Comparison of ENCODE assay signal across 10 cellular contexts in the genomic region with DNA sequence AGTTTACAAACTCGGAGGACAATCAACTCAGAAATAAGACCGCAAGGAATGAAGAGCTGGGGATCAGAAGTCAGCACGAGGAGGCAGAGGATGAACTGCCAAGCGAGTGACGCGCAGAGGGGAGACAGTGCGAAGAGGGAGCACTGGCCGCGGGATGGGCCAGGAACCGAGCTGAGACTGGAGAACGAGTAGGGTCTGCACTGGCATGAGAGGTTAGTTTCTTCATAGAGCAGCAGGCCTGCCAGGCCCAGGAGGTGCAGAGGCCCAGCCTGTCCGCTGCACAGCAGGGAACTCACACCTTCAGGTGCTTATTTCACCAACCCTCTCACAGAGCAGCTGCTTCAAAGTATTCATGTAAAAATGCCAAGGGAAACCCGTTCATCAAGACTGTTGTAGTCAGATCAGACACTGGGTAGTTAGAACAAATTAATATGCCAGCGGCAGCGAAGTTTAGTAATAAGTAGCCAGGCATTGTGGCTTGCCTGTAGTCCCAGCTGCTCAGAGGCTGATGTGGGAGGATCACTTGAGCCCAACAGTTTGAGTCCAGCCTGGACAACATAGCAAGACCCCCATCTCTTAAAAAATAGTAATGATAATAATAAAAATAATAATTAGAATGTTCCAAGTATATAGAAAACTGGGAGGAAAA.
DNase-seq lines count a peak whose midpoint lies in the region; ATAC-seq and TF ChIP-seq lines count a peak whose summit lies in the region.
"Had no signal": no experiment of that assay in that cellular context is flagged by ENCODE, and none has a peak within 500 bp of the region (broad histone marks: within the 10 kb centered on the region; RNA-seq: fewer than 3 reads in every experiment).

No MANE protein-coding gene starts in this region.

- H3K36me3 Mint-ChIP-seq in activated T-cell treated with anti-CD3 and anti-CD28 coated beads, Interleukin-2, amount 50 U/mL, for 24 hours (ENCODE audit: low read depth), result peaks cover 20% of the 10 kb centered on the region
- peaks cover 8% of the 10 kb centered on the region for H3K36me3 Mint-ChIP-seq in activated T-cell treated with anti-CD3 and anti-CD28 coated beads, Interleukin-2, amount 50 U/mL, for 4 hours (ENCODE audit: insufficient read depth)
- peaks cover 0 to 19% (median 0%) of the 10 kb centered on the region in 3 donors for H3K36me3 Mint-ChIP-seq in naive thymus-derived CD8-positive, alpha-beta T cell
- H3K36me3 Mint-ChIP-seq in type B pancreatic cell, result peaks cover 29% of the 10 kb centered on the region

- H3K27ac ChIP-seq in dorsolateral prefrontal cortex, result peak overlapping the region in 58 of 59 donors; percentile 21 to 95 (median 86)

- peak overlapping the region in 1 of 59 donors; percentile 3 for H3K4me3 ChIP-seq in dorsolateral prefrontal cortex
- H3K4me3 ChIP-seq: lung had no signal

- no peaks in the 10 kb centered on the region for H3K9me3 Mint-ChIP-seq in activated T-cell treated with anti-CD3 and anti-CD28 coated beads, Interleukin-2, amount 50 U/mL, for 24 hours
- no peaks in the 10 kb centered on the region for H3K9me3 Mint-ChIP-seq in activated T-cell treated with anti-CD3 and anti-CD28 coated beads, Interleukin-2, amount 50 U/mL, for 4 hours
- H3K9me3 Mint-ChIP-seq in naive thymus-derived CD8-positive, alpha-beta T cell, result no peaks in the 10 kb centered on the region
- no peaks in the 10 kb centered on the region for H3K9me3 Mint-ChIP-seq in type B pancreatic cell

- H3K27ac Mint-ChIP-seq in activated T-cell treated with anti-CD3 and anti-CD28 coated beads, Interleukin-2, amount 50 U/mL, for 24 hours, result peak overlapping the region; percentile 7
- peak overlapping the region in 9 of 10 donors; percentile 49 to 85 (median 63) for H3K27ac Mint-ChIP-seq in naive thymus-derived CD8-positive, alpha-beta T cell
- peak overlapping the region; percentile 91 for H3K27ac Mint-ChIP-seq in type B pancreatic cell

- DNase-seq in activated T-cell treated with anti-CD3 and anti-CD28 coated beads, Interleukin-2, amount 50 U/mL, for 24 hours, result no peak
- no peak for DNase-seq in activated T-cell treated with anti-CD3 and anti-CD28 coated beads, Interleukin-2, amount 50 U/mL, for 4 hours
- peak in 1 of 10 donors; percentile 36 for DNase-seq in dorsolateral prefrontal cortex
- no peak for DNase-seq in naive thymus-derived CD8-positive, alpha-beta T cell
- no peak for DNase-seq in type B pancreatic cell (ENCODE audit: extremely low spot score, unreplicated experiment)
- DNase-seq in glomerular visceral epithelial cell (ENCODE audit: extremely low spot score), result no peak
- no peak for DNase-seq in hippocampal formation (lab: John Stamatoyannopoulos, UW)
- no peak for DNase-seq in NOMO-1 treated with DMSO at 0.1 percent for 48 hours (lab: John Stamatoyannopoulos, UW; ENCODE audit: unreplicated experiment)

- POLR2A ChIA-PET in naive thymus-derived CD8-positive, alpha-beta T cell (lab: Charles Lee), result interaction anchor here (0.9 to 1.6 kb wide), 3 partner anchors 31 to 64 kb away, joined by 3 to 4 read pairs (median 3); no protein-coding TSS in a partner anchor

- no peak overlapping the region for H3K4me3 Mint-ChIP-seq in activated T-cell treated with anti-CD3 and anti-CD28 coated beads, Interleukin-2, amount 50 U/mL, for 24 hours
- H3K4me3 Mint-ChIP-seq in activated T-cell treated with anti-CD3 and anti-CD28 coated beads, Interleukin-2, amount 50 U/mL, for 4 hours, result no peak overlapping the region
- H3K4me3 Mint-ChIP-seq in naive thymus-derived CD8-positive, alpha-beta T cell, result peak overlapping the region in 5 of 10 donors; percentile 21 to 62 (median 45)
- peak overlapping the region; percentile 18 for H3K4me3 Mint-ChIP-seq in type B pancreatic cell

- peaks cover 41% of the 10 kb centered on the region for H3K4me1 Mint-ChIP-seq in activated T-cell treated with anti-CD3 and anti-CD28 coated beads, Interleukin-2, amount 50 U/mL, for 24 hours (ENCODE audit: low read depth)
- H3K4me1 Mint-ChIP-seq in activated T-cell treated with anti-CD3 and anti-CD28 coated beads, Interleukin-2, amount 50 U/mL, for 4 hours (ENCODE audit: low read depth), result peaks cover 44% of the 10 kb centered on the region
- peaks cover 30 to 69% (median 52%) of the 10 kb centered on the region in 4 donors for H3K4me1 Mint-ChIP-seq in naive thymus-derived CD8-positive, alpha-beta T cell
- peaks cover 78% of the 10 kb centered on the region for H3K4me1 Mint-ChIP-seq in type B pancreatic cell (ENCODE audit: unreplicated experiment)

- intact Hi-C loops in dorsolateral prefrontal cortex (cut with DNase I), result loop anchor here (5.0 to 10.0 kb wide), 5 partner anchors 40 to 382 kb away; no protein-coding TSS in a partner anchor

- no peaks in the 10 kb centered on the region for H3K27me3 ChIP-seq in dorsolateral prefrontal cortex

- no peak for TF ChIP-seq CTCF in dorsolateral prefrontal cortex (IDR thresholded peaks at IDR 0.05 in 54 of 56, conservative IDR thresholded peaks at IDR 0.05 in 2 of 56; ENCODE audit: low read depth in 1 of 56, partially characterized antibody in 56 of 56)
- no peak for TF ChIP-seq CTCF in type B pancreatic cell (conservative IDR thresholded peaks at IDR 0.05)

- ATAC-seq in activated T-cell treated with anti-CD3 and anti-CD28 coated beads, Interleukin-2, amount 50 U/mL, for 4 hours, result no peak
- ATAC-seq in naive thymus-derived CD8-positive, alpha-beta T cell, result no peak
- ATAC-seq: esophagus mucosa had no signal

- no peaks in the 10 kb centered on the region for H3K27me3 Mint-ChIP-seq in activated T-cell treated with anti-CD3 and anti-CD28 coated beads, Interleukin-2, amount 50 U/mL, for 24 hours
- H3K27me3 Mint-ChIP-seq in activated T-cell treated with anti-CD3 and anti-CD28 coated beads, Interleukin-2, amount 50 U/mL, for 4 hours (ENCODE audit: low read depth), result no peaks in the 10 kb centered on the region
- H3K27me3 Mint-ChIP-seq in naive thymus-derived CD8-positive, alpha-beta T cell, result no peaks in the 10 kb centered on the region
- H3K27me3 Mint-ChIP-seq in type B pancreatic cell, result no peaks in the 10 kb centered on the region

Comparison
In these comparisons a context has a peak if more than half of its experiments do, and no peak if none do; other contexts are left out.
1. H3K27ac Mint-ChIP-seq: peak in every context shown above with its lines; median percentile 91 in type B pancreatic cell; 63 in naive thymus-derived CD8-positive, alpha-beta T cell; 7 in activated T-cell treated with anti-CD3 and anti-CD28 coated beads, Interleukin-2, amount 50 U/mL, for 24 hours.